ENCODE assay signal across 12 cellular contexts in the genomic region with DNA sequence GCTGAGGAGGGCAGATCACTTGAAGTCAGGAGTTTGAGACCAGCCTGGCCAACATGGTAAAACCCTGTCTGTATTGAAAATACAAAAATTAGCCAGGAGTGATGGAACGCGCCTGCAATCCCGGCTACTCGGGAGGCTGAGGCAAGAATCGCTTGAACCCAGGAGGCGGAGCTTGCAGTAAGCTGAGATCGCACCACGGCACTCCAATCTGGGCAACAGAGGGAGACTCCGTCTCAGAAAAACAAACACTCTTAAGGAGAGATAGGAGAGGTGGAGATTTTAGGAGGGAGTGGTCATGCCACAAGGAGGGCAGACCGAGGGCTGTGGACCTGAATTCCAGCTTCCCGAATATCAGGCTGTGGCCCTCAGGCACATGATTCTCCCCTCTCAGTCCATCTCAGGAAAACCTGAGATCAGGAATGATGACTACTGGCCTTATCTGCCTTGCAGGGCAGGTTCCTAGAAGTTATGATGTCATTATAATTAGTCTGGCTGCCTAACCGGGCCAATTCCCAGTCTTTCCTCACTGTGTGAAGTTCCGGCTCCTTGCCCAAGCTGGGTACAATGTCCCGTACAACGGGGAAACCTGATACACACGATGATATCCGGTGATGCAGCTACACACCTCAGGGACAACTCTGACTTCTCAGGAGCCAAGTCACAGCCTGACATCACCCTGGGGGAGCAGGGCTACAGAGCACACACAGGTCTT. TPM values are rescaled to one million over a fixed set of nuclear protein-coding genes. Genes with fewer than 3 reads are reported as not detected.
DNase-seq lines count a peak whose midpoint lies in the region; ATAC-seq and TF ChIP-seq lines count a peak whose summit lies in the region.
"Had no signal": no experiment of that assay in that cellular context is flagged by ENCODE, and none has a peak within 500 bp of the region (broad histone marks: within the 10 kb centered on the region; RNA-seq: fewer than 3 reads in every experiment).

No MANE protein-coding gene starts in this region.

- H3K27me3 ChIP-seq in CD8-positive, alpha-beta T cell (ENCODE audit: insufficient read depth, low read length): no peaks in the 10 kb centered on the region
- no peaks in the 10 kb centered on the region for H3K27me3 ChIP-seq in breast epithelium

- peak overlapping the region; percentile 22 for H3K4me3 Mint-ChIP-seq in CD8-positive, alpha-beta T cell
- peak overlapping the region; percentile 84 to 88 (median 85) for H3K4me3 Mint-ChIP-seq in nephron

- CTCF ChIA-PET in CD8-positive, alpha-beta T cell (lab: Charles Lee): no interaction called here

- H3K27ac Mint-ChIP-seq in CD8-positive, alpha-beta T cell: no peak overlapping the region
- H3K27ac Mint-ChIP-seq in nephron: no peak overlapping the region

- H3K27me3 Mint-ChIP-seq in CD8-positive, alpha-beta T cell (ENCODE audit: low read depth): no peaks in the 10 kb centered on the region
- H3K27me3 Mint-ChIP-seq in nephron (ENCODE audit: low read depth): no peaks in the 10 kb centered on the region

- no peaks in the 10 kb centered on the region for H3K36me3 ChIP-seq in CD8-positive, alpha-beta T cell (ENCODE audit: insufficient read depth, low read length)
- H3K36me3 ChIP-seq in breast epithelium: no peaks in the 10 kb centered on the region

- H3K4me1 Mint-ChIP-seq in CD8-positive, alpha-beta T cell (ENCODE audit: low read depth): peaks cover 53% of the 10 kb centered on the region
- peaks cover 31% of the 10 kb centered on the region for H3K4me1 Mint-ChIP-seq in nephron

- no peak overlapping the region for H3K27ac ChIP-seq in CD8-positive, alpha-beta T cell (ENCODE audit: low read depth, low read length)
- H3K27ac ChIP-seq in breast epithelium: peak overlapping the region; percentile 63 to 79

- DNase-seq in CD8-positive, alpha-beta T cell: no peak
- DNase-seq in breast epithelium (ENCODE audit: low spot score in 2 of 2): no peak
- DNase-seq in HT-29 (ENCODE audit: low spot score): no peak
- no peak for DNase-seq in SKM-1 (lab: John Stamatoyannopoulos, UW; ENCODE audit: unreplicated experiment)
- no peak for DNase-seq in NCI-H446 treated with DMSO at 0.1 percent for 48 hours (lab: John Stamatoyannopoulos, UW)
- DNase-seq: activated CD4-positive, CD25-positive, alpha-beta regulatory T cell; COR-L47; NCI-H510A; stimulated activated CD8-positive, alpha-beta memory T cell treated with anti-CD3 and anti-CD28 coated beads, Interleukin-4, amount 100 ng/mL, for 48 hours had no signal

- intact Hi-C loops in CD8-positive, alpha-beta T cell (cut with DNase I, micrococcal nuclease): no loop called here
- intact Hi-C loops in breast epithelium (cut with DNase I; ENCODE audit: low total_unique reads): no loop called here

- no peak for TF ChIP-seq POLR2A in breast epithelium (IDR thresholded peaks at IDR 0.05)

- peaks cover 47% of the 10 kb centered on the region for H3K4me1 ChIP-seq in CD8-positive, alpha-beta T cell (ENCODE audit: insufficient read depth, low read length)
- peaks cover 4 to 26% of the 10 kb centered on the region in 2 donors for H3K4me1 ChIP-seq in breast epithelium

- ATAC-seq in CD8-positive, alpha-beta T cell: no peak
- no peak for ATAC-seq in HG02870 (IDR thresholded peaks at IDR 0.05; ENCODE audit: unreplicated experiment)

- POLR2A ChIA-PET in CD8-positive, alpha-beta T cell (lab: Charles Lee): interaction anchor here (0.6 to 1.2 kb wide), 2 partner anchors 21 to 106 kb away, joined by 3 read pairs; no protein-coding TSS in a partner anchor

- H3K9me3 Mint-ChIP-seq in CD8-positive, alpha-beta T cell: no peaks in the 10 kb centered on the region
- H3K9me3 Mint-ChIP-seq in nephron: no peaks in the 10 kb centered on the region

- no peaks in the 10 kb centered on the region for H3K9me3 ChIP-seq in CD8-positive, alpha-beta T cell (ENCODE audit: low read length)
- no peaks in the 10 kb centered on the region for H3K9me3 ChIP-seq in breast epithelium

- no peak overlapping the region for H3K4me3 ChIP-seq in CD8-positive, alpha-beta T cell (ENCODE audit: low read depth, low read length)
- peak overlapping the region in 1 of 3 donors; percentile 29 for H3K4me3 ChIP-seq in breast epithelium

- TF ChIP-seq CTCF in CD8-positive, alpha-beta T cell (IDR thresholded peaks at IDR 0.05): no peak
- TF ChIP-seq CTCF in LNCAP (IDR thresholded peaks at IDR 0.05) (peak; percentile 24; the same call in 1 of the 2 replicates), breast epithelium (IDR thresholded peaks at IDR 0.05) (no peak), nephron (IDR thresholded peaks at IDR 0.05; ENCODE audit: unreplicated experiment in 3 of 3) (no peak)

- peaks cover 46% of the 10 kb centered on the region for H3K36me3 Mint-ChIP-seq in CD8-positive, alpha-beta T cell
- H3K36me3 Mint-ChIP-seq in nephron (ENCODE audit: low read depth): peaks cover 30% of the 10 kb centered on the region

RNA-seq across cellular contexts. Expression of gene SLC35E1, which starts 2.5 kb away (rescaled TPM):
- total RNA-seq in CD8-positive, alpha-beta T cell: 10 to 100 TPM; 92.3 to 95.4 TPM
- 10 to 100 TPM; 33.0 to 44.9 (median 39.2) TPM for total RNA-seq in breast epithelium
- 16.8 and 23.4 TPM in 2 replicates for total RNA-seq in HT-29 (2014; rRNA removed; shearing (Covaris generic))

RNA-seq across cellular contexts. Expression of gene CHERP, which starts 27.5 kb away (rescaled TPM):
- total RNA-seq in CD8-positive, alpha-beta T cell: 10 to 100 TPM; 68.7 to 68.9 TPM
- 1 to 10 TPM; 6.7 to 9.2 (median 8.0) TPM for total RNA-seq in breast epithelium
- 8.8 and 10.7 TPM in 2 replicates for total RNA-seq in HT-29 (2014; rRNA removed; shearing (Covaris generic))

RNA-seq across cellular contexts. Expression of gene MED26, which starts 58.2 kb away (rescaled TPM):
- 10 to 100 TPM; 65.6 to 68.0 TPM for total RNA-seq in CD8-positive, alpha-beta T cell
- 1 to 10 TPM; 5.6 to 10.0 (median 7.5) TPM for total RNA-seq in breast epithelium
- 9.6 and 12.5 TPM in 2 replicates for total RNA-seq in HT-29 (2014; rRNA removed; shearing (Covaris generic))
